In the genomic region with DNA sequence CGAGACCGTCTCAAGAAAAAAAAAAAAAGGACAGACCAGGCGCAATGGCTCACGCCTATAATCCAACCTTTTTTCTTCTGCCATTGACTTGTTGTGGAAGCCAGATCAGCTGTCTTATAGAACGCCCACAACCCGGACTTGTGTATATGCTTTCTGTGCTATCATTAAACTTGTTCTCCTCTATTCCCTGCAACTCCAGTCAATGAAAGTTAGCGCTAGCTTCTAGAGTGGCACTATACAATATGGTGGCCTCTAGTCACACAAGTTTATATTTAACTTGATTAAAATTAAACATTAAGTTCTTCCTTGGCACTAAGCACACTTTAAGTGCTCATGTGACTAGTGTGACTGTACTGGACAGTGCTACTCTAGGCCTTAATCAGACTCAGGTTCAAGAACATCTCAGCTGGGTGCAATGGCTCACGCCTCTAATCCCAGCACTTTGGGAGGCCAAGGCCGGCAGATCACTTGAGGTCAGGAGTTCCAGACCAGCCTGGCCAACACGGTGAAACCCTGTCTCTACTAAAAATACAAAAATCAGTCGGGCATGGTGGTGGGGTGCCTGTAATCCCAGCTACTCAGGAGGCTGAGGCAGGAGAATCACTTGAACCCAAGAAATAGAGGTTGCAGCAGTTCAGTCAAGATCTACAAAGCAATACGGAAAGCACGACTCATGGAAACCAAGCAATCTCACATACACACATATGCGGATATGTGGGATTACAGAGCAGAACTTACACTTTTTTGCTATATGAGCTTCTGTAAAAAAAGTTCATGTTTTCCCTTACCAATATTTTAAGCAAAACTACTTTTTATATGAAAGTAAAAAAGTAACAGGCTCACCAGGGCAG, we compare ENCODE assay signal across 1 cellular context.
TF ChIP-seq lines count a peak whose summit lies in the region.

No MANE protein-coding gene starts in this region.

TF ChIP-seq in WTC11, 78 proteins besides CTCF, POLR2A, EP300 and RAD21 (continued from another document):
- TF ChIP-seq PRDM15 (CRISPR knock-in tag; IDR thresholded peaks at IDR 0.05) (no peak), GRHL2 (CRISPR knock-in tag; IDR thresholded peaks at IDR 0.05; ENCODE audit: insufficient replicate concordance, severe bottlenecking) (no peak), ATF2 (CRISPR knock-in tag; IDR thresholded peaks at IDR 0.05; ENCODE audit: borderline replicate concordance, low read depth) (no peak), ZNF219 (CRISPR knock-in tag; IDR thresholded peaks at IDR 0.05; ENCODE audit: borderline replicate concordance) (no peak), ZNF671 (CRISPR knock-in tag; IDR thresholded peaks at IDR 0.05) (no peak), ZNF263 (CRISPR knock-in tag; IDR thresholded peaks at IDR 0.05; ENCODE audit: low read depth) (no peak), MYBL2 (CRISPR knock-in tag; IDR thresholded peaks at IDR 0.05) (no peak), RELA (CRISPR knock-in tag; IDR thresholded peaks at IDR 0.05; ENCODE audit: borderline replicate concordance) (no peak), ZNF512 (CRISPR knock-in tag; IDR thresholded peaks at IDR 0.05; ENCODE audit: borderline replicate concordance) (no peak)
- TF ChIP-seq, protein P1, sequence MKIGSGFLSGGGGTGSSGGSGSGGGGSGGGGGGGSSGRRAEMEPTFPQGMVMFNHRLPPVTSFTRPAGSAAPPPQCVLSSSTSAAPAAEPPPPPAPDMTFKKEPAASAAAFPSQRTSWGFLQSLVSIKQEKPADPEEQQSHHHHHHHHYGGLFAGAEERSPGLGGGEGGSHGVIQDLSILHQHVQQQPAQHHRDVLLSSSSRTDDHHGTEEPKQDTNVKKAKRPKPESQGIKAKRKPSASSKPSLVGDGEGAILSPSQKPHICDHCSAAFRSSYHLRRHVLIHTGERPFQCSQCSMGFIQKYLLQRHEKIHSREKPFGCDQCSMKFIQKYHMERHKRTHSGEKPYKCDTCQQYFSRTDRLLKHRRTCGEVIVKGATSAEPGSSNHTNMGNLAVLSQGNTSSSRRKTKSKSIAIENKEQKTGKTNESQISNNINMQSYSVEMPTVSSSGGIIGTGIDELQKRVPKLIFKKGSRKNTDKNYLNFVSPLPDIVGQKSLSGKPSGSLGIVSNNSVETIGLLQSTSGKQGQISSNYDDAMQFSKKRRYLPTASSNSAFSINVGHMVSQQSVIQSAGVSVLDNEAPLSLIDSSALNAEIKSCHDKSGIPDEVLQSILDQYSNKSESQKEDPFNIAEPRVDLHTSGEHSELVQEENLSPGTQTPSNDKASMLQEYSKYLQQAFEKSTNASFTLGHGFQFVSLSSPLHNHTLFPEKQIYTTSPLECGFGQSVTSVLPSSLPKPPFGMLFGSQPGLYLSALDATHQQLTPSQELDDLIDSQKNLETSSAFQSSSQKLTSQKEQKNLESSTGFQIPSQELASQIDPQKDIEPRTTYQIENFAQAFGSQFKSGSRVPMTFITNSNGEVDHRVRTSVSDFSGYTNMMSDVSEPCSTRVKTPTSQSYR (CRISPR knock-in tag; IDR thresholded peaks at IDR 0.05) = no peak
- TF ChIP-seq, protein P2, sequence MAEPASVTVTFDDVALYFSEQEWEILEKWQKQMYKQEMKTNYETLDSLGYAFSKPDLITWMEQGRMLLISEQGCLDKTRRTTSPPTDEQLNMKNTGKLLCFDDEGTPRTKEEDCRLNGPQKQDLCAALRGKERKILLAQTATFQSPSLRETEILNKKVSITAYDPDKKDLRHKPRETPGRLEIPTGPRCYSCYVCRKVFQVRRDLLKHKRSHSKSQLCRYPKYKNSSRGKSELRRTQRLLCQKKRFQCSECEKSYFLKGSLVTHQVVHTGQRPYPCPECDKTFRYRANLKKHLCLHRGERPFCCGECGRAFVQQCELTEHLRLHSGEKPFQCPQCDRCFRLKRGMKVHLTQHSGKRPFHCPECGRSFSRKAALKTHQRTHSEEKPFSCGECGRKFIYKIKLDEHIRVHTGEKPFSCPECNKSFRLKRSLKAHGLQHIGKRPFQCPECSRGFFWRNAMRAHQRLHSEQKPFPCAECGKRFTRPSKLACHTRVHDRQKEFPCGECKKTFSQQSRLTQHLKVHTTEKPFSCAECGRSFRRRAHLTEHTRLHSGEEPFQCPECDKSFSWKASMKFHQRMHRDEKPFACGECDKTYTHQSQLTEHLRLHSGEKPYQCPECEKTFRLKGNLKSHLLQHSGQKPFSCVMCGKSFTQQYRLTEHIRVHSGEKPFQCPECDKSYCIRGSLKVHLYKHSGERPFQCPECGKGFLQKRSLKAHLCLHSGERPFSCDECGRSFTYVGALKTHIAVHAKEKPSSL (CRISPR knock-in tag; conservative IDR thresholded peaks at IDR 0.05) = no peak
- TF ChIP-seq, protein P3, sequence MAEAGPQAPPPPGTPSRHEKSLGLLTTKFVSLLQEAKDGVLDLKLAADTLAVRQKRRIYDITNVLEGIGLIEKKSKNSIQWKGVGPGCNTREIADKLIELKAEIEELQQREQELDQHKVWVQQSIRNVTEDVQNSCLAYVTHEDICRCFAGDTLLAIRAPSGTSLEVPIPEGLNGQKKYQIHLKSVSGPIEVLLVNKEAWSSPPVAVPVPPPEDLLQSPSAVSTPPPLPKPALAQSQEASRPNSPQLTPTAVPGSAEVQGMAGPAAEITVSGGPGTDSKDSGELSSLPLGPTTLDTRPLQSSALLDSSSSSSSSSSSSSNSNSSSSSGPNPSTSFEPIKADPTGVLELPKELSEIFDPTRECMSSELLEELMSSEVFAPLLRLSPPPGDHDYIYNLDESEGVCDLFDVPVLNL (CRISPR knock-in tag; IDR thresholded peaks at IDR 0.05; ENCODE audit: borderline replicate concordance, low read depth) = no peak
